24 cellular contexts compared by ENCODE assay signal in genomic region chr2:194253528-194254259, GRCh38.
A peak's percentile ranks its signal among the peaks of the same experiment; 100 is the strongest.
DNase-seq lines count a peak whose midpoint lies in the region; ATAC-seq, FAIRE-seq and TF ChIP-seq lines count a peak whose summit lies in the region.
"Had no signal": no experiment of that assay in that cellular context is flagged by ENCODE, and none has a peak within 500 bp of the region (broad histone marks: within the 10 kb centered on the region; RNA-seq: fewer than 3 reads in every experiment).

No MANE protein-coding gene starts in this region.

- DNase-seq in GM06990 (ENCODE audit: extremely low read depth, insufficient read length) (peak; percentile 6), kidney (peak; percentile 36)
- DNase-seq in stimulated activated CD4-positive, alpha-beta T cell treated with anti-CD3 and anti-CD28 coated beads, Interleukin-4, amount 100 ng/mL, for 4 hours = no peak
- DNase-seq in activated CD4-positive, alpha-beta memory T cell treated with anti-CD3 and anti-CD28 coated beads for 36 hours = no peak
- DNase-seq: Calu3, DMS79 treated with DMSO at 0.1 percent for 48 hours, GF-D8, NCI-H1092, NCI-H1417 treated with DMSO at 0.1 percent for 48 hours, NCI-H1694 treated with DMSO at 0.1 percent for 48 hours, NCI-H2081, NCI-H2227 treated with DMSO at 0.1 percent for 48 hours, NCI-H526 treated with DMSO at 0.1 percent for 48 hours, OCI-M1, Peyer's patch, SHP77 treated with DMSO at 0.1 percent for 48 hours, SK-N-SH had no signal

- no peak overlapping the region for H3K27ac ChIP-seq in kidney (ENCODE audit: low read depth in 2 of 2, low read length in 2 of 2)
- H3K27ac ChIP-seq: HL-60, KMS-11, Peyer's patch had no signal

- no peaks in the 10 kb centered on the region for H3K4me1 Mint-ChIP-seq in activated CD4-positive, alpha-beta memory T cell treated with anti-CD3 and anti-CD28 coated beads for 36 hours (ENCODE audit: low read depth)
- H3K4me1 Mint-ChIP-seq: IgD-negative memory B cell had no signal

- no peaks in the 10 kb centered on the region for H3K27me3 ChIP-seq in GM06990 (replicated peaks; ENCODE audit: control insufficient read depth, insufficient read depth, low read length)
- H3K27me3 ChIP-seq: Peyer's patch had no signal

- H3K27ac Mint-ChIP-seq in activated CD4-positive, alpha-beta memory T cell treated with anti-CD3 and anti-CD28 coated beads for 36 hours = no peak overlapping the region
- H3K27ac Mint-ChIP-seq: IgD-negative memory B cell had no signal

- H3K9ac ChIP-seq in kidney (ENCODE audit: low read length in 2 of 2) = no peak overlapping the region
- H3K9ac ChIP-seq: KMS-11, SK-N-SH had no signal

- H3K4me3 ChIP-seq in GM06990 (replicated peaks; ENCODE audit: low read depth, low read length) = no peak overlapping the region
- no peak overlapping the region for H3K4me3 ChIP-seq in kidney (ENCODE audit: low read length in 2 of 2)
- H3K4me3 ChIP-seq: Peyer's patch had no signal

- H3K9me3 ChIP-seq in kidney (ENCODE audit: control insufficient read depth in 1 of 2, low read length in 2 of 2) = no peaks in the 10 kb centered on the region
- H3K9me3 ChIP-seq: Peyer's patch, SK-N-SH had no signal

- CTCF ChIA-PET in activated CD4-positive, alpha-beta memory T cell treated with anti-CD3 and anti-CD28 coated beads for 36 hours (lab: Charles Lee) = no interaction called here

- POLR2A ChIA-PET in activated CD4-positive, alpha-beta memory T cell treated with anti-CD3 and anti-CD28 coated beads for 36 hours (lab: Charles Lee) = no interaction called here

- TF ChIP-seq CTCF in GM06990 (IDR thresholded peaks at IDR 0.05; ENCODE audit: insufficient read depth, low read length, poor library complexity, severe bottlenecking) (no peak), kidney (IDR thresholded peaks at IDR 0.05; ENCODE audit: borderline replicate concordance, extremely low read depth, insufficient read depth) (no peak)

- intact Hi-C loops in kidney (cut with DNase I) = no loop called here
- intact Hi-C loops in activated CD4-positive, alpha-beta memory T cell treated with anti-CD3 and anti-CD28 coated beads for 36 hours (cut with micrococcal nuclease) = no loop called here

- H3K27me3 Mint-ChIP-seq in activated CD4-positive, alpha-beta memory T cell treated with anti-CD3 and anti-CD28 coated beads for 36 hours = no peaks in the 10 kb centered on the region
- H3K27me3 Mint-ChIP-seq: IgD-negative memory B cell had no signal

- ATAC-seq in GM18868 (IDR thresholded peaks at IDR 0.05; ENCODE audit: unreplicated experiment) (peak; percentile 46), HG03432 (IDR thresholded peaks at IDR 0.05; ENCODE audit: unreplicated experiment) (peak; percentile 42), GM18870 (IDR thresholded peaks at IDR 0.05; ENCODE audit: unreplicated experiment) (no peak)

- no peaks in the 10 kb centered on the region for H3K36me3 Mint-ChIP-seq in activated CD4-positive, alpha-beta memory T cell treated with anti-CD3 and anti-CD28 coated beads for 36 hours

- H3K36me3 ChIP-seq in GM06990 (ENCODE audit: control insufficient read depth, insufficient read depth, low read length) (no peaks in the 10 kb centered on the region), kidney (ENCODE audit: control insufficient read depth in 1 of 2, insufficient read depth in 2 of 2, low read length in 2 of 2) (no peaks in the 10 kb centered on the region)
- H3K36me3 ChIP-seq: Peyer's patch had no signal

- no peak overlapping the region for H3K4me3 Mint-ChIP-seq in activated CD4-positive, alpha-beta memory T cell treated with anti-CD3 and anti-CD28 coated beads for 36 hours
- H3K4me3 Mint-ChIP-seq: IgD-negative memory B cell had no signal

- no peaks in the 10 kb centered on the region for H3K4me1 ChIP-seq in kidney (ENCODE audit: control insufficient read depth in 1 of 2, insufficient read depth in 1 of 2, low read depth in 1 of 2, low read length in 2 of 2)
- H3K4me1 ChIP-seq: Peyer's patch had no signal

- FAIRE-seq in kidney (lab: Jason Lieb, UNC) = no peak
- FAIRE-seq: GM19239 had no signal

- H3K9me3 Mint-ChIP-seq in activated CD4-positive, alpha-beta memory T cell treated with anti-CD3 and anti-CD28 coated beads for 36 hours = peaks cover 4% of the 10 kb centered on the region

Comparison
In these comparisons a context has a peak if more than half of its experiments do, and no peak if none do; other contexts are left out.
1. DNase-seq: peak in GM06990 (single experiment) and kidney (single experiment); none in stimulated activated CD4-positive, alpha-beta T cell treated with anti-CD3 and anti-CD28 coated beads, Interleukin-4, amount 100 ng/mL, for 4 hours (0 of 2) and activated CD4-positive, alpha-beta memory T cell treated with anti-CD3 and anti-CD28 coated beads for 36 hours (single experiment).